In the genomic region with DNA sequence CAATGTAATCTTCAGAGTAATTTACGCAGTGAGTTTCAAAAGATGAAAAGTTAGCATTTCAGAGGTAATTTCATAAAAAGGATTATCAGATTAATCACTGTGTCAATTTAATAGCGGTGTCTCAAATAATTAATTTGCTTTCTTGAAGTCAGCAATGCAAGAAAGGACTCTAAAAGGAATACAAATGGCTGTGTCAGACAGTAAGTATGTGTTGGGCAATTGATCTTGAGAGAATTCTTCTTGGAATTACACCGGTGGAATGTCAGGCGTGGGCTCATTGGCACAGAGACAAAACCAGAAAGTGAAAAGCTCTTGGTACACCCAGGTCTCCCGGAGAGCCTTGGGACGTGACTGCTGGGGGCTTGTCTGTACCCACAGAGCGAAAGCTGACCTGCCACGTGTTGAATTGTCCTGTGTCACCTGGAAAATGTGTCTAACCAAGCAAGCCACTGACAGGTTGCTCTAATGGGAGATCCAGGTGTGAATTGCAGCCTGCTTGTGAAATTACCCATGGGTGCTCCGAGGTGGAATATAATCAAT, we compare ENCODE assay signal across 12 cellular contexts.
DNase-seq lines count a peak whose midpoint lies in the region; ATAC-seq, FAIRE-seq and TF ChIP-seq lines count a peak whose summit lies in the region.
"Had no signal": no experiment of that assay in that cellular context is flagged by ENCODE, and none has a peak within 500 bp of the region (broad histone marks: within the 10 kb centered on the region; RNA-seq: fewer than 3 reads in every experiment).

No MANE protein-coding gene starts in this region.

- no peak for FAIRE-seq in GM12891 (lab: Jason Lieb, UNC)

- H3K36me3 ChIP-seq in kidney epithelial cell (ENCODE audit: control insufficient read depth, insufficient read depth, low read length) (no peaks in the 10 kb centered on the region), upper lobe of left lung (peaks cover 0 to 3% (median 0%) of the 10 kb centered on the region in 4 donors)
- H3K36me3 ChIP-seq: ascending aorta had no signal

- peak in 1 of 2 donors; percentile 2 for ATAC-seq in upper lobe of left lung (ENCODE audit: low FRiP score in 2 of 2)

- intact Hi-C loops in activated CD4-positive, alpha-beta memory T cell treated with anti-CD3 and anti-CD28 coated beads for 36 hours (cut with micrococcal nuclease) = no loop called here

- H3K27ac ChIP-seq in upper lobe of left lung = peak overlapping the region; percentile 54 to 92 (median 70)
- H3K27ac ChIP-seq: ascending aorta, BLaER1 had no signal

- no peak overlapping the region for H3K27ac Mint-ChIP-seq in activated CD4-positive, alpha-beta memory T cell treated with anti-CD3 and anti-CD28 coated beads, Interleukin-2, amount 10 ng/mL, durations not matched to agents 7 days and 5 days
- no peak overlapping the region for H3K27ac Mint-ChIP-seq in activated CD4-positive, alpha-beta memory T cell treated with anti-CD3 and anti-CD28 coated beads for 36 hours

- POLR2A ChIA-PET in activated CD4-positive, alpha-beta memory T cell treated with anti-CD3 and anti-CD28 coated beads, Interleukin-2, amount 10 ng/mL, durations not matched to agents 7 days and 5 days (lab: Charles Lee) = no interaction called here
- POLR2A ChIA-PET in activated CD4-positive, alpha-beta memory T cell treated with anti-CD3 and anti-CD28 coated beads for 36 hours (lab: Charles Lee) = no interaction called here

- H3K27me3 ChIP-seq in kidney epithelial cell (ENCODE audit: control insufficient read depth, insufficient read depth, low read length) (no peaks in the 10 kb centered on the region), upper lobe of left lung (no peaks in the 10 kb centered on the region)
- H3K27me3 ChIP-seq: ascending aorta had no signal

- peaks cover 5% of the 10 kb centered on the region for H3K4me1 Mint-ChIP-seq in activated CD4-positive, alpha-beta memory T cell treated with anti-CD3 and anti-CD28 coated beads, Interleukin-2, amount 10 ng/mL, durations not matched to agents 7 days and 5 days
- H3K4me1 Mint-ChIP-seq in activated CD4-positive, alpha-beta memory T cell treated with anti-CD3 and anti-CD28 coated beads for 36 hours (ENCODE audit: low read depth) = peaks cover 4% of the 10 kb centered on the region

- peaks cover 3% of the 10 kb centered on the region for H3K36me3 Mint-ChIP-seq in activated CD4-positive, alpha-beta memory T cell treated with anti-CD3 and anti-CD28 coated beads, Interleukin-2, amount 10 ng/mL, durations not matched to agents 7 days and 5 days (ENCODE audit: low read depth)
- no peaks in the 10 kb centered on the region for H3K36me3 Mint-ChIP-seq in activated CD4-positive, alpha-beta memory T cell treated with anti-CD3 and anti-CD28 coated beads for 36 hours

- H3K4me3 ChIP-seq in kidney epithelial cell (ENCODE audit: low read depth, low read length) (no peak overlapping the region), upper lobe of left lung (no peak overlapping the region)
- H3K4me3 ChIP-seq: ascending aorta, BLaER1 had no signal

- TF ChIP-seq CTCF in kidney epithelial cell (IDR thresholded peaks at IDR 0.05; ENCODE audit: insufficient read depth, low read length, poor library complexity, severe bottlenecking) = no peak
- TF ChIP-seq CTCF in upper lobe of left lung (IDR thresholded peaks at IDR 0.05) = no peak

- peak in 1 of 4 donors; percentile 63 for TF ChIP-seq EP300 in upper lobe of left lung (IDR thresholded peaks at IDR 0.05)

- DNase-seq in activated CD4-positive, alpha-beta memory T cell treated with anti-CD3 and anti-CD28 coated beads, Interleukin-2, amount 10 ng/mL, durations not matched to agents 7 days and 5 days = peak; percentile 8
- DNase-seq in activated CD4-positive, alpha-beta memory T cell treated with anti-CD3 and anti-CD28 coated beads for 36 hours = no peak
- DNase-seq in amniotic epithelial cell (ENCODE audit: low read depth) = peak; percentile 89
- peak; percentile 60 for DNase-seq in kidney epithelial cell (ENCODE audit: low read depth)
- peak in 1 of 2 donors; percentile 47 for DNase-seq in upper lobe of left lung
- DNase-seq in medulla oblongata (ENCODE audit: extremely low spot score) = no peak
- no peak for DNase-seq in iPS-NIHi11 (ENCODE audit: low spot score)
- DNase-seq in GM12891 (ENCODE audit: insufficient read length, low spot score) = no peak
- DNase-seq: NCI-H1092 treated with DMSO at 0.1 percent for 48 hours had no signal

- 66 to 68% methylated on average over 6 to 8 of the region's 9 CpGs for WGBS in upper lobe of left lung, 2 donors

- no peaks in the 10 kb centered on the region for H3K9me3 ChIP-seq in upper lobe of left lung
- H3K9me3 ChIP-seq: ascending aorta, BLaER1 had no signal

- CTCF ChIA-PET in activated CD4-positive, alpha-beta memory T cell treated with anti-CD3 and anti-CD28 coated beads, Interleukin-2, amount 10 ng/mL, durations not matched to agents 7 days and 5 days (lab: Charles Lee) = interaction anchor here (0.6 kb wide), 1 partner anchor 82 kb away, joined by 3 read pairs; no protein-coding TSS in a partner anchor
- CTCF ChIA-PET in activated CD4-positive, alpha-beta memory T cell treated with anti-CD3 and anti-CD28 coated beads for 36 hours (lab: Charles Lee) = interaction anchor here (1.1 kb wide), 1 partner anchor 73 kb away, joined by 3 read pairs; no protein-coding TSS in a partner anchor

- no peak for TF ChIP-seq POLR2A in upper lobe of left lung (IDR thresholded peaks at IDR 0.05)
- no peak for TF ChIP-seq POLR2A in GM12891 (IDR thresholded peaks at IDR 0.05; ENCODE audit: low read depth, low read length)

- no peaks in the 10 kb centered on the region for H3K9me3 Mint-ChIP-seq in activated CD4-positive, alpha-beta memory T cell treated with anti-CD3 and anti-CD28 coated beads, Interleukin-2, amount 10 ng/mL, durations not matched to agents 7 days and 5 days
- no peaks in the 10 kb centered on the region for H3K9me3 Mint-ChIP-seq in activated CD4-positive, alpha-beta memory T cell treated with anti-CD3 and anti-CD28 coated beads for 36 hours
- H3K9me3 Mint-ChIP-seq: neural crest cell had no signal

- H3K4me1 ChIP-seq in upper lobe of left lung = peaks cover 3 to 73% (median 34%) of the 10 kb centered on the region in 4 donors

- peaks cover 9% of the 10 kb centered on the region for H3K27me3 Mint-ChIP-seq in activated CD4-positive, alpha-beta memory T cell treated with anti-CD3 and anti-CD28 coated beads, Interleukin-2, amount 10 ng/mL, durations not matched to agents 7 days and 5 days
- peaks cover 3% of the 10 kb centered on the region for H3K27me3 Mint-ChIP-seq in activated CD4-positive, alpha-beta memory T cell treated with anti-CD3 and anti-CD28 coated beads for 36 hours

- H3K4me3 Mint-ChIP-seq in activated CD4-positive, alpha-beta memory T cell treated with anti-CD3 and anti-CD28 coated beads, Interleukin-2, amount 10 ng/mL, durations not matched to agents 7 days and 5 days = no peak overlapping the region
- H3K4me3 Mint-ChIP-seq in activated CD4-positive, alpha-beta memory T cell treated with anti-CD3 and anti-CD28 coated beads for 36 hours = no peak overlapping the region
- H3K4me3 Mint-ChIP-seq: neural crest cell had no signal

TF ChIP-seq in GM12891, 5 proteins besides CTCF, POLR2A, EP300 and RAD21:
- TF ChIP-seq SPI1 (IDR thresholded peaks at IDR 0.05; ENCODE audit: low read depth, low read length) (no peak), TAF1 (IDR thresholded peaks at IDR 0.05; ENCODE audit: low read depth, low read length) (no peak), POLR2AphosphoS5 (IDR thresholded peaks at IDR 0.05; ENCODE audit: low read depth, low read length) (no peak), PAX5 (IDR thresholded peaks at IDR 0.05; ENCODE audit: insufficient read depth, low read length, severe bottlenecking) (no peak), POU2F2 (IDR thresholded peaks at IDR 0.05; ENCODE audit: low read depth, low read length) (no peak)
TF ChIP-seq in GM12891: peak in this region for 0.

Comparison
In these comparisons a context has a peak if more than half of its experiments do, and no peak if none do; other contexts are left out.
1. DNase-seq: peak in activated CD4-positive, alpha-beta memory T cell treated with anti-CD3 and anti-CD28 coated beads, Interleukin-2, amount 10 ng/mL, durations not matched to agents 7 days and 5 days (single experiment), amniotic epithelial cell (single experiment) and kidney epithelial cell (single experiment); none in activated CD4-positive, alpha-beta memory T cell treated with anti-CD3 and anti-CD28 coated beads for 36 hours (single experiment), medulla oblongata (single experiment), iPS-NIHi11 (single experiment) and GM12891 (single experiment).